ENCODE assay signal across 11 cellular contexts in the genomic region with DNA sequence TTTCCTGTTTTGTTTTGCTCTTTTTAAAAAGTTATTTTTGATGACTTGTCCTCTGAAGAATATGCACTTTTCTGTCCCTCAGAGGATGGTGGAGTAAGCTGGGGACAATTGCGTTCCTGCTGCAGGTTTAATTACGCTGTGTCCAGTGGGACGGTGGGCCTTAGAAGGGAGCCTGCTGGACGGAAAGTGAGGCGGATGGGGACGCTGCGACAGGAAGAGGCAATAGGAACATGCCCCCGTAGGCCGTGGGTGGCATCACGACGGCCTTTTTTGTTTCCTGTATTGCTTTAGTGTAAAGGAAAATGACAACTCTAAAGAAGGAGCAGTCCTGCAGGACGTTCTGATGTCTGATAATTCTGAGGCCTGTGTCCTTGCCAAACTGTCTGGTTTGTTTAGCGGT.
DNase-seq lines count a peak whose midpoint lies in the region; ATAC-seq and TF ChIP-seq lines count a peak whose summit lies in the region.
"Had no signal": no experiment of that assay in that cellular context is flagged by ENCODE, and none has a peak within 500 bp of the region (broad histone marks: within the 10 kb centered on the region; RNA-seq: fewer than 3 reads in every experiment).

No MANE protein-coding gene starts in this region.

- H3K27ac Mint-ChIP-seq in T-helper 17 cell, result peak overlapping the region; percentile 98
- H3K27ac Mint-ChIP-seq in naive thymus-derived CD8-positive, alpha-beta T cell, result peak overlapping the region; percentile 95 to 99 (median 98)
- H3K27ac Mint-ChIP-seq in CD14-positive monocyte, result no peak overlapping the region

- H3K4me3 Mint-ChIP-seq in T-helper 17 cell (peak overlapping the region; percentile 86), CD14-positive monocyte (no peak overlapping the region)
- H3K4me3 Mint-ChIP-seq in naive thymus-derived CD8-positive, alpha-beta T cell, result peak overlapping the region; percentile 58 to 89 (median 80)

- ATAC-seq in T-helper 17 cell, result peak; percentile 46
- ATAC-seq in naive thymus-derived CD8-positive, alpha-beta T cell, result peak; percentile 11 to 20
- ATAC-seq in esophagus mucosa, result no peak

- peaks cover 16 to 53% (median 35%) of the 10 kb centered on the region in 10 experiments for H3K4me1 ChIP-seq in BLaER1 treated with 17β-estradiol and CSF1 and Interleukin-3, amounts not matched to agents 10 nM and 100 nM
- H3K4me1 ChIP-seq: SJSA1 had no signal

- H3K9me3 Mint-ChIP-seq in naive thymus-derived CD8-positive, alpha-beta T cell, result no peaks in the 10 kb centered on the region
- peaks cover 0 to 9% (median 0%) of the 10 kb centered on the region in 7 donors for H3K9me3 Mint-ChIP-seq in CD14-positive monocyte

- H3K27me3 ChIP-seq in BLaER1 treated with 17β-estradiol and CSF1 and Interleukin-3, amounts not matched to agents 10 nM and 100 nM, result peaks cover 0 to 21% (median 6%) of the 10 kb centered on the region in 11 experiments; a peak in 10 of 22 replicates
- H3K27me3 ChIP-seq: SJSA1 had no signal

- H3K4me1 Mint-ChIP-seq in T-helper 17 cell (peaks cover 39% of the 10 kb centered on the region), CD14-positive monocyte (peaks cover 10% of the 10 kb centered on the region)
- H3K4me1 Mint-ChIP-seq in naive thymus-derived CD8-positive, alpha-beta T cell, result peaks cover 37 to 66% (median 61%) of the 10 kb centered on the region in 4 donors

- H3K36me3 Mint-ChIP-seq in T-helper 17 cell (ENCODE audit: low read depth), result no peaks in the 10 kb centered on the region
- peaks cover 0 to 9% (median 2%) of the 10 kb centered on the region in 3 donors for H3K36me3 Mint-ChIP-seq in naive thymus-derived CD8-positive, alpha-beta T cell
- H3K36me3 Mint-ChIP-seq in CD14-positive monocyte, result peaks cover 8 to 23% of the 10 kb centered on the region in 2 donors

- intact Hi-C loops in CD14-positive monocyte (cut with micrococcal nuclease), result no loop called here

- H3K9me3 ChIP-seq in BLaER1 treated with 17β-estradiol and CSF1 and Interleukin-3, amounts not matched to agents 10 nM and 100 nM (replicated peaks in 1 of 11), result no peaks in the 10 kb centered on the region
- no peaks in the 10 kb centered on the region for H3K9me3 ChIP-seq in T-helper 17 cell (ENCODE audit: control insufficient read depth, low read length, poor library complexity, severe bottlenecking)
- H3K9me3 ChIP-seq: SJSA1 had no signal

- no peak overlapping the region for H3K27ac ChIP-seq in BLaER1 treated with 17β-estradiol and CSF1 and Interleukin-3, amounts not matched to agents 10 nM and 100 nM
- H3K27ac ChIP-seq: SJSA1 had no signal

- H3K4me2 ChIP-seq in BLaER1 treated with 17β-estradiol and CSF1 and Interleukin-3, amounts not matched to agents 10 nM and 100 nM, result peak overlapping the region; percentile 15 to 62 (median 54); a peak in 21 of 22 replicates

- peaks cover 0 to 27% (median 0%) of the 10 kb centered on the region in 11 experiments; a peak in 6 of 22 replicates for H4K20me1 ChIP-seq in BLaER1 treated with 17β-estradiol and CSF1 and Interleukin-3, amounts not matched to agents 10 nM and 100 nM

- H3K36me3 ChIP-seq in BLaER1 treated with 17β-estradiol and CSF1 and Interleukin-3, amounts not matched to agents 10 nM and 100 nM, result peaks cover 0 to 14% (median 7%) of the 10 kb centered on the region in 11 experiments; a peak in 13 of 22 replicates
- H3K36me3 ChIP-seq: SJSA1 had no signal

- H3K9ac ChIP-seq in BLaER1 treated with 17β-estradiol and CSF1 and Interleukin-3, amounts not matched to agents 10 nM and 100 nM, result no peak overlapping the region

- POLR2A ChIA-PET in naive thymus-derived CD8-positive, alpha-beta T cell (lab: Charles Lee), result interaction anchor here (1.0 to 2.9 kb wide), 6 partner anchors 10 to 124 kb away, joined by 3 to 15 read pairs (median 6); no protein-coding TSS in a partner anchor

- no peak for TF ChIP-seq CTCF in CD14-positive monocyte (IDR thresholded peaks at IDR 0.05)

- H3K27me3 Mint-ChIP-seq in T-helper 17 cell (no peaks in the 10 kb centered on the region), CD14-positive monocyte (ENCODE audit: low read depth in 3 of 3) (peaks cover 17 to 28% (median 26%) of the 10 kb centered on the region in 3 donors)
- H3K27me3 Mint-ChIP-seq in naive thymus-derived CD8-positive, alpha-beta T cell, result no peaks in the 10 kb centered on the region

- no peak for DNase-seq in T-helper 17 cell
- DNase-seq in activated effector memory CD4-positive, alpha-beta T cell treated with anti-CD3 and anti-CD28 coated beads, Interleukin-2, amount 50 U/mL, for 16 hours, result peak; percentile 82
- peak in 3 of 10 donors; percentile 25 to 38 (median 29) for DNase-seq in naive thymus-derived CD8-positive, alpha-beta T cell
- DNase-seq in CD14-positive monocyte (ENCODE audit: low spot score), result no peak
- DNase-seq in DMS53 (lab: John Stamatoyannopoulos, UW), result no peak
- no peak for DNase-seq in NCI-H1105 treated with DMSO at 0.1 percent for 48 hours (lab: John Stamatoyannopoulos, UW)
- DNase-seq: IMR-90, trophoblast cell had no signal

- no peak overlapping the region for H3K4me3 ChIP-seq in BLaER1 treated with 17β-estradiol and CSF1 and Interleukin-3, amounts not matched to agents 10 nM and 100 nM
- H3K4me3 ChIP-seq: SJSA1 had no signal

Comparison
In these comparisons a context has a peak if more than half of its experiments do, and no peak if none do; other contexts are left out.
1. H3K27ac Mint-ChIP-seq: peak in T-helper 17 cell (single experiment) and naive thymus-derived CD8-positive, alpha-beta T cell (10 of 10); none in CD14-positive monocyte (0 of 7).
2. H3K4me3 Mint-ChIP-seq: peak in T-helper 17 cell (single experiment) and naive thymus-derived CD8-positive, alpha-beta T cell (10 of 10); none in CD14-positive monocyte (0 of 2).